Comparison of ENCODE assay signal across 19 cellular contexts in the genomic region with DNA sequence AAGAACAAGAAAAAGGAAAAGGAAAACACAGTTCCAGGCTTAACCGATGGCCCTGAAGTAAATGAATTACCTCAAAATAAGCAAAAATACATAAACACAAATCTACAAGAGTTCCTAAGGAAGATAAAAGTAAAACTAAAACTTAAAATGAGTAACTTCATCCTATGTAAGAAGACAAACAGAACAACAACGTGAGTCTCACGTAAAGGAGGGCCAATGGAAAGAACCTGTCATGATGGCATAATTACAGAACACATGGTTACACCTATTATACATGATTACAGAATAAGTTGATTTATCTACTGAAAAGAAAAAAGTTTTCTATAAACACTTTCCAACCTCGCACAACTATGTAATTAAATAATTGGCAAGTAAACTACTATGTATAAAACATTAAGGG.
"Had no signal": no experiment of that assay in that cellular context is flagged by ENCODE, and none has a peak within 500 bp of the region (broad histone marks: within the 10 kb centered on the region; RNA-seq: fewer than 3 reads in every experiment).

No MANE protein-coding gene starts in this region.

- H3K36me3 ChIP-seq: lower lobe of right lung, suprapubic skin, transverse colon, uterus had no signal

- H3K27ac Mint-ChIP-seq: activated CD4-positive, alpha-beta memory T cell treated with anti-CD3 and anti-CD28 coated beads, Interleukin-2, amount 10 ng/mL, durations not matched to agents 7 days and 5 days; mesothelial cell of epicardium; T-cell had no signal

- H3K4me1 ChIP-seq: lower lobe of right lung, suprapubic skin, transverse colon, uterus had no signal

- H3K27me3 Mint-ChIP-seq: activated CD4-positive, alpha-beta memory T cell treated with anti-CD3 and anti-CD28 coated beads, Interleukin-2, amount 10 ng/mL, durations not matched to agents 7 days and 5 days; T-cell had no signal

- H3K4me3 ChIP-seq: lower lobe of right lung, suprapubic skin, transverse colon, uterus had no signal

- H3K9me3 Mint-ChIP-seq: mesothelial cell of epicardium had no signal

- H3K27me3 ChIP-seq: suprapubic skin, transverse colon, uterus had no signal

- DNase-seq: activated CD4-positive, alpha-beta memory T cell treated with anti-CD3 and anti-CD28 coated beads, Interleukin-2, amount 10 ng/mL, durations not matched to agents 7 days and 5 days; activated CD4-positive, alpha-beta T cell treated with anti-CD3 and anti-CD28 coated beads for 1 hour; activated naive CD4-positive, alpha-beta T cell; amniotic stem cell; foreskin fibroblast; lower lobe of right lung; occipital lobe; posterior cingulate gyrus; retina; SIG-M5; stimulated activated naive CD8-positive, alpha-beta T cell treated with anti-CD3 and anti-CD28 coated beads, Interleukin-15, Interleukin-2, amounts not matched to agents 100 U/mL and 50 U/mL, for 24 hours; T-cell; T1000; transverse colon; uterus had no signal

- H3K27ac ChIP-seq: epithelial cell of prostate, lower lobe of right lung, suprapubic skin, transverse colon, uterus had no signal

- ATAC-seq: lower lobe of right lung; SK-N-SH treated with all-trans-retinoic acid at 6 μM for 48 hours; stimulated activated naive CD8-positive, alpha-beta T cell treated with anti-CD3 and anti-CD28 coated beads, Interleukin-15, Interleukin-2, amounts not matched to agents 100 U/mL and 50 U/mL, for 24 hours; T-cell had no signal

- H3K4me3 Mint-ChIP-seq: activated CD4-positive, alpha-beta memory T cell treated with anti-CD3 and anti-CD28 coated beads, Interleukin-2, amount 10 ng/mL, durations not matched to agents 7 days and 5 days; mesothelial cell of epicardium; T-cell had no signal

- H3K9me3 ChIP-seq: lower lobe of right lung, suprapubic skin, transverse colon, uterus had no signal
